ENCODE assay signal across 2 cellular contexts in genomic region chr9:34741628-34742027, GRCh38.
TF ChIP-seq lines count a peak whose summit lies in the region.

No MANE protein-coding gene starts in this region.

TF ChIP-seq in K562, 482 proteins besides CTCF, POLR2A, EP300 and RAD21:
- TF ChIP-seq ATF3 (IDR thresholded peaks at IDR 0.05) (peak; percentile 48; the same call in 1 of the 2 replicates), ATF3 (CRISPR knock-in tag; conservative IDR thresholded peaks at IDR 0.05) (no peak), ZNF764 (CRISPR knock-in tag; IDR thresholded peaks at IDR 0.05; ENCODE audit: low read depth) (no peak), PTBP1 (IDR thresholded peaks at IDR 0.05; ENCODE audit: low read depth, low read length) (no peak), GABPA (tag; conservative IDR thresholded peaks at IDR 0.05; ENCODE audit: low read depth) (0 out of 2 replicates have a peak, but pooled peaks have one; percentile 19), KLF10 (CRISPR knock-in tag; IDR thresholded peaks at IDR 0.05) (no peak), ILF3 (IDR thresholded peaks at IDR 0.05; ENCODE audit: borderline replicate concordance) (no peak), TRIM25 (IDR thresholded peaks at IDR 0.05; ENCODE audit: borderline replicate concordance) (no peak), ZFPM2 (CRISPR knock-in tag; IDR thresholded peaks at IDR 0.05) (no peak), STAT5B (CRISPR knock-in tag; IDR thresholded peaks at IDR 0.05) (no peak), ZNF274 (IDR thresholded peaks at IDR 0.05; ENCODE audit: borderline replicate concordance, low read depth, low read length) (no peak), DNMT1 (IDR thresholded peaks at IDR 0.05) (no peak), CEBPG (CRISPR knock-in tag; IDR thresholded peaks at IDR 0.05) (no peak; the same call in 1 of the 2 replicates), CEBPG (tag; conservative IDR thresholded peaks at IDR 0.05 in 1 of 2, IDR thresholded peaks at IDR 0.05 in 1 of 2) (peak in 1 of 2 experiments; percentile 78; a peak in 2 of 4 replicates), MEF2A (IDR thresholded peaks at IDR 0.05; ENCODE audit: control insufficient read depth, low read depth, low read length) (no peak)

TF ChIP-seq in GM23338, 12 proteins besides CTCF, POLR2A, EP300 and RAD21:
- TF ChIP-seq REST (IDR thresholded peaks at IDR 0.05; ENCODE audit: unreplicated experiment) (no peak), EZH2phosphoT487 (IDR thresholded peaks at IDR 0.05; ENCODE audit: unreplicated experiment) (no peak)
